ENCODE assay signal across 27 cellular contexts in the genomic region with DNA sequence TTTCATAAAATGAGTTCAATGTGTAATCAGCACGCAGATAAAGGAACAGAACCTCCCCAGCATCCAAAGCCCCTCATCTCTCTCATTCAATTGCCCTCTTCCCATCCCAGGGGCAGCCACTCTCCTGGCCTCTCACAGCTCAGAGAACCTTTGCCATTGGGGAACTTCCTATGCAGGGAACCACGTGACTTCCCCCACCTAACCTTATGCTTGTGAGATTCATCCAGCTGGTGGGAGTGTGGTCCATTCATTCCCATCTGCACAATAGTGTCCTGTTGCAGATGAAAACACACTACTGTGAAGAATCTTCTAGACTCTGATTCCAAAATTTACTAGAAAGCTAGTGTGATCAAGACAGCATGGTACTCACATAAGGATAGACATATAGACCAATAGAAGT.
"Had no signal": no experiment of that assay in that cellular context is flagged by ENCODE, and none has a peak within 500 bp of the region (broad histone marks: within the 10 kb centered on the region; RNA-seq: fewer than 3 reads in every experiment).

No MANE protein-coding gene starts in this region.

- H2AFZ ChIP-seq: neural progenitor cell, parathyroid adenoma had no signal

- H3K4me2 ChIP-seq: neural progenitor cell, smooth muscle cell had no signal

- H3K4me1 ChIP-seq: neural progenitor cell, parathyroid adenoma, psoas muscle, right lobe of liver, spleen, suprapubic skin, testis, tibial artery, transverse colon, upper lobe of right lung, uterus had no signal

- DNase-seq: natural killer cell; occipital lobe; ovary; psoas muscle; right cardiac atrium; spleen; stimulated activated CD4-positive, alpha-beta T cell treated with anti-CD3 and anti-CD28 coated beads, Interleukin-12 subunit alpha, Interleukin-12 subunit beta, amount 100 ng/mL, for 4 hours; stimulated activated CD4-positive, alpha-beta T cell treated with anti-CD3 and anti-CD28 coated beads, Interleukin-1b, Interleukin-23, amount 100 ng/mL, for 48 hours; stimulated activated CD4-positive, alpha-beta T cell treated with anti-CD3 and anti-CD28 coated beads, Interleukin-4, amount 100 ng/mL, for 1 hour; stimulated activated CD4-positive, alpha-beta T cell treated with anti-CD3 and anti-CD28 coated beads, Interleukin-4, amount 100 ng/mL, for 4 hours; stimulated activated CD8-positive, alpha-beta memory T cell treated with anti-CD3 and anti-CD28 coated beads, Interleukin-4, amount 100 ng/mL, for 48 hours; stimulated activated naive CD4-positive, alpha-beta T cell; stimulated activated naive CD8-positive, alpha-beta T cell treated with anti-CD3 and anti-CD28 coated beads, Interleukin-15, amount 100 ng/mL, for 72 hours; stimulated activated naive CD8-positive, alpha-beta T cell treated with anti-CD3 and anti-CD28 coated beads, Interleukin-15, Interleukin-2, amounts not matched to agents 100 U/mL and 50 U/mL, for 24 hours; substantia nigra; testis; tibial artery; transverse colon; upper lobe of right lung; uterus had no signal

- H3K9me3 ChIP-seq: ovary, psoas muscle, suprapubic skin, testis, upper lobe of right lung, uterus had no signal

- ATAC-seq: natural killer cell; psoas muscle; right cardiac atrium; right lobe of liver; stimulated activated memory B cell treated with anti-CD40 and anti-IgM and Interleukin-4, amounts not matched to agents 10 μg/mL and 1 μg/mL and 100 μg/mL, for 72 hours; stimulated activated naive CD8-positive, alpha-beta T cell treated with anti-CD3 and anti-CD28 coated beads, Interleukin-15, amount 100 ng/mL, for 72 hours; stimulated activated naive CD8-positive, alpha-beta T cell treated with anti-CD3 and anti-CD28 coated beads, Interleukin-15, Interleukin-2, amounts not matched to agents 100 U/mL and 50 U/mL, for 24 hours; upper lobe of right lung had no signal

- H3K9ac ChIP-seq: neural progenitor cell, parathyroid adenoma had no signal

- H3K36me3 ChIP-seq: neural progenitor cell, ovary, right lobe of liver, spleen, suprapubic skin, tibial artery, transverse colon, upper lobe of right lung, uterus had no signal

- H3K27ac ChIP-seq: neural progenitor cell, ovary, parathyroid adenoma, psoas muscle, right lobe of liver, skin epidermis, spleen, suprapubic skin, testis, tibial artery, transverse colon, upper lobe of right lung, uterus had no signal

- H3K27me3 ChIP-seq: ovary, right lobe of liver, testis, upper lobe of right lung, uterus had no signal

- H3K79me2 ChIP-seq: parathyroid adenoma had no signal

- H3K4me3 ChIP-seq: neural progenitor cell, ovary, psoas muscle, right lobe of liver, skin epidermis, smooth muscle cell, spleen, suprapubic skin, testis, tibial artery, transverse colon, upper lobe of right lung, uterus had no signal
